1 cellular context compared by ENCODE assay signal in genomic region chr15:76336254-76337046, GRCh38.
TF ChIP-seq lines count a peak whose summit lies in the region.

ISL2 (plus strand) TSS chr15:76336773; CDS start chr15:76336884, 111 bp downstream.

TF ChIP-seq in HepG2, 621 proteins besides CTCF, POLR2A, EP300 and RAD21 (continued from another document and continues in another):
- no peak for TF ChIP-seq PRDM4 (CRISPR knock-in tag; IDR thresholded peaks at IDR 0.05; ENCODE audit: borderline replicate concordance)
- TF ChIP-seq ZNF207 (IDR thresholded peaks at IDR 0.05; ENCODE audit: borderline replicate concordance), result no peak
- no peak for TF ChIP-seq ZNF12 (CRISPR knock-in tag; IDR thresholded peaks at IDR 0.05)
- peak; percentile 17; the same call in 1 of the 2 replicates for TF ChIP-seq ZNF263 (CRISPR knock-in tag; IDR thresholded peaks at IDR 0.05)
- TF ChIP-seq ETV5 (CRISPR knock-in tag; IDR thresholded peaks at IDR 0.05; ENCODE audit: borderline replicate concordance), result peak; percentile 9; the same call in 1 of the 2 replicates
- 0 out of 2 replicates have a peak, but pooled peaks have one; percentile 43 for TF ChIP-seq ZSCAN30 (CRISPR knock-in tag; IDR thresholded peaks at IDR 0.05)
- TF ChIP-seq EHMT2 (IDR thresholded peaks at IDR 0.05; ENCODE audit: borderline replicate concordance, low read depth, low read length), result no peak
- TF ChIP-seq ZNF772 (CRISPR knock-in tag; IDR thresholded peaks at IDR 0.05), result no peak
- TF ChIP-seq SP4 (CRISPR knock-in tag; IDR thresholded peaks at IDR 0.05), result 0 out of 2 replicates have a peak, but pooled peaks have one; percentile 24
- no peak for TF ChIP-seq SP1 (IDR thresholded peaks at IDR 0.05)
- peak; percentile 83 for TF ChIP-seq SP1 (CRISPR knock-in tag; IDR thresholded peaks at IDR 0.05)
- TF ChIP-seq, protein P1, sequence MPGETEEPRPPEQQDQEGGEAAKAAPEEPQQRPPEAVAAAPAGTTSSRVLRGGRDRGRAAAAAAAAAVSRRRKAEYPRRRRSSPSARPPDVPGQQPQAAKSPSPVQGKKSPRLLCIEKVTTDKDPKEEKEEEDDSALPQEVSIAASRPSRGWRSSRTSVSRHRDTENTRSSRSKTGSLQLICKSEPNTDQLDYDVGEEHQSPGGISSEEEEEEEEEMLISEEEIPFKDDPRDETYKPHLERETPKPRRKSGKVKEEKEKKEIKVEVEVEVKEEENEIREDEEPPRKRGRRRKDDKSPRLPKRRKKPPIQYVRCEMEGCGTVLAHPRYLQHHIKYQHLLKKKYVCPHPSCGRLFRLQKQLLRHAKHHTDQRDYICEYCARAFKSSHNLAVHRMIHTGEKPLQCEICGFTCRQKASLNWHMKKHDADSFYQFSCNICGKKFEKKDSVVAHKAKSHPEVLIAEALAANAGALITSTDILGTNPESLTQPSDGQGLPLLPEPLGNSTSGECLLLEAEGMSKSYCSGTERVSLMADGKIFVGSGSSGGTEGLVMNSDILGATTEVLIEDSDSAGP (CRISPR knock-in tag; IDR thresholded peaks at IDR 0.05; ENCODE audit: borderline replicate concordance), result peak; percentile 52
- no peak for TF ChIP-seq GPBP1L1 (CRISPR knock-in tag; IDR thresholded peaks at IDR 0.05)
- no peak for TF ChIP-seq GTF3A (CRISPR knock-in tag; conservative IDR thresholded peaks at IDR 0.05)
- TF ChIP-seq ARHGAP35 (CRISPR knock-in tag; IDR thresholded peaks at IDR 0.05; ENCODE audit: borderline replicate concordance), result no peak
- TF ChIP-seq, protein P2, sequence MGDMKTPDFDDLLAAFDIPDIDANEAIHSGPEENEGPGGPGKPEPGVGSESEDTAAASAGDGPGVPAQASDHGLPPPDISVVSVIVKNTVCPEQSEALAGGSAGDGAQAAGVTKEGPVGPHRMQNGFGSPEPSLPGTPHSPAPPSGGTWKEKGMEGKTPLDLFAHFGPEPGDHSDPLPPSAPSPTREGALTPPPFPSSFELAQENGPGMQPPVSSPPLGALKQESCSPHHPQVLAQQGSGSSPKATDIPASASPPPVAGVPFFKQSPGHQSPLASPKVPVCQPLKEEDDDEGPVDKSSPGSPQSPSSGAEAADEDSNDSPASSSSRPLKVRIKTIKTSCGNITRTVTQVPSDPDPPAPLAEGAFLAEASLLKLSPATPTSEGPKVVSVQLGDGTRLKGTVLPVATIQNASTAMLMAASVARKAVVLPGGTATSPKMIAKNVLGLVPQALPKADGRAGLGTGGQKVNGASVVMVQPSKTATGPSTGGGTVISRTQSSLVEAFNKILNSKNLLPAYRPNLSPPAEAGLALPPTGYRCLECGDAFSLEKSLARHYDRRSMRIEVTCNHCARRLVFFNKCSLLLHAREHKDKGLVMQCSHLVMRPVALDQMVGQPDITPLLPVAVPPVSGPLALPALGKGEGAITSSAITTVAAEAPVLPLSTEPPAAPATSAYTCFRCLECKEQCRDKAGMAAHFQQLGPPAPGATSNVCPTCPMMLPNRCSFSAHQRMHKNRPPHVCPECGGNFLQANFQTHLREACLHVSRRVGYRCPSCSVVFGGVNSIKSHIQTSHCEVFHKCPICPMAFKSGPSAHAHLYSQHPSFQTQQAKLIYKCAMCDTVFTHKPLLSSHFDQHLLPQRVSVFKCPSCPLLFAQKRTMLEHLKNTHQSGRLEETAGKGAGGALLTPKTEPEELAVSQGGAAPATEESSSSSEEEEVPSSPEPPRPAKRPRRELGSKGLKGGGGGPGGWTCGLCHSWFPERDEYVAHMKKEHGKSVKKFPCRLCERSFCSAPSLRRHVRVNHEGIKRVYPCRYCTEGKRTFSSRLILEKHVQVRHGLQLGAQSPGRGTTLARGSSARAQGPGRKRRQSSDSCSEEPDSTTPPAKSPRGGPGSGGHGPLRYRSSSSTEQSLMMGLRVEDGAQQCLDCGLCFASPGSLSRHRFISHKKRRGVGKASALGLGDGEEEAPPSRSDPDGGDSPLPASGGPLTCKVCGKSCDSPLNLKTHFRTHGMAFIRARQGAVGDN (CRISPR knock-in tag; IDR thresholded peaks at IDR 0.05), result peak; percentile 81
- TF ChIP-seq ARID4A (CRISPR knock-in tag; IDR thresholded peaks at IDR 0.05; ENCODE audit: borderline replicate concordance), result peak; percentile 76; the same call in 1 of the 2 replicates
- TF ChIP-seq TOE1 (CRISPR knock-in tag; IDR thresholded peaks at IDR 0.05), result no peak
- TF ChIP-seq PRDM15 (CRISPR knock-in tag; IDR thresholded peaks at IDR 0.05), result 0 out of 2 replicates have a peak, but pooled peaks have one; percentile 40
- TF ChIP-seq KDM5B (CRISPR knock-in tag; IDR thresholded peaks at IDR 0.05; ENCODE audit: borderline replicate concordance), result 0 out of 2 replicates have a peak, but pooled peaks have one; percentile 23
- TF ChIP-seq PBX2 (CRISPR knock-in tag; IDR thresholded peaks at IDR 0.05), result no peak
- TF ChIP-seq, protein P3, sequence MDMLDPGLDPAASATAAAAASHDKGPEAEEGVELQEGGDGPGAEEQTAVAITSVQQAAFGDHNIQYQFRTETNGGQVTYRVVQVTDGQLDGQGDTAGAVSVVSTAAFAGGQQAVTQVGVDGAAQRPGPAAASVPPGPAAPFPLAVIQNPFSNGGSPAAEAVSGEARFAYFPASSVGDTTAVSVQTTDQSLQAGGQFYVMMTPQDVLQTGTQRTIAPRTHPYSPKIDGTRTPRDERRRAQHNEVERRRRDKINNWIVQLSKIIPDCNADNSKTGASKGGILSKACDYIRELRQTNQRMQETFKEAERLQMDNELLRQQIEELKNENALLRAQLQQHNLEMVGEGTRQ (IDR thresholded peaks at IDR 0.05; ENCODE audit: low read depth, low read length), result no peak
- TF ChIP-seq, protein P3 (CRISPR knock-in tag; IDR thresholded peaks at IDR 0.05; ENCODE audit: borderline replicate concordance), result no peak
- peak; percentile 97 for TF ChIP-seq PATZ1 (CRISPR knock-in tag; IDR thresholded peaks at IDR 0.05)
- no peak for TF ChIP-seq ZNF790 (CRISPR knock-in tag; IDR thresholded peaks at IDR 0.05; ENCODE audit: borderline replicate concordance)
- no peak for TF ChIP-seq ZNF234 (CRISPR knock-in tag; conservative IDR thresholded peaks at IDR 0.05)
